ENCODE assay signal across 16 cellular contexts in genomic region chr2:27832396-27832795, GRCh38. TPM values are rescaled to one million over a fixed set of nuclear protein-coding genes. Genes with fewer than 3 reads are reported as not detected.
A peak's percentile ranks its signal among the peaks of the same experiment; 100 is the strongest.
DNase-seq lines count a peak whose midpoint lies in the region; FAIRE-seq and TF ChIP-seq lines count a peak whose summit lies in the region.
"Had no signal": no experiment of that assay in that cellular context is flagged by ENCODE, and none has a peak within 500 bp of the region (broad histone marks: within the 10 kb centered on the region; RNA-seq: fewer than 3 reads in every experiment).

No MANE protein-coding gene starts in this region.

- H3K27ac Mint-ChIP-seq in activated CD4-positive, alpha-beta T cell treated with anti-CD3 and anti-CD28 coated beads, Interleukin-2, amount 10 ng/mL, durations not matched to agents 7 days and 5 days = no peak overlapping the region
- no peak overlapping the region for H3K27ac Mint-ChIP-seq in MCF 10A (ENCODE audit: low read depth, unreplicated experiment)

- FAIRE-seq in bronchial epithelial cell (lab: Jason Lieb, UNC) = no peak
- FAIRE-seq: GM12878 had no signal

- H3K9me3 Mint-ChIP-seq in activated CD4-positive, alpha-beta T cell treated with anti-CD3 and anti-CD28 coated beads, Interleukin-2, amount 10 ng/mL, durations not matched to agents 7 days and 5 days = peaks cover 3% of the 10 kb centered on the region
- H3K9me3 Mint-ChIP-seq in MCF 10A (ENCODE audit: unreplicated experiment) = no peaks in the 10 kb centered on the region

- intact Hi-C loops in MCF 10A (cut with micrococcal nuclease) = no loop called here

- no peaks in the 10 kb centered on the region for H3K27me3 ChIP-seq in bronchial epithelial cell (ENCODE audit: control insufficient read depth, insufficient read depth, low read length)

- BruUV-seq in MCF 10A (replicated peaks; lab: Mats Ljungman, UMichigan) = no TSS peak

- TF ChIP-seq CTCF in bronchial epithelial cell (IDR thresholded peaks at IDR 0.05; ENCODE audit: insufficient read depth, low read length, severe bottlenecking) (no peak), MCF 10A (IDR thresholded peaks at IDR 0.05; ENCODE audit: unreplicated experiment) (no peak)

- H3K4me3 Mint-ChIP-seq in activated CD4-positive, alpha-beta T cell treated with anti-CD3 and anti-CD28 coated beads, Interleukin-2, amount 10 ng/mL, durations not matched to agents 7 days and 5 days = no peak overlapping the region
- no peak overlapping the region for H3K4me3 Mint-ChIP-seq in MCF 10A (ENCODE audit: unreplicated experiment)
- H3K4me3 Mint-ChIP-seq: neural crest cell had no signal

- CTCF ChIA-PET in activated CD4-positive, alpha-beta T cell treated with anti-CD3 and anti-CD28 coated beads, Interleukin-2, amount 10 ng/mL, durations not matched to agents 7 days and 5 days (lab: Charles Lee) = interaction anchor here (0.8 kb wide), 1 partner anchor 758 kb away, joined by 3 read pairs; no protein-coding TSS in a partner anchor
- CTCF ChIA-PET in MCF 10A (lab: Yijun Ruan, JAX) = interaction anchor here (0.5 kb wide), 1 partner anchor 101 kb away, joined by 6 read pairs; no protein-coding TSS in a partner anchor

- H3K36me3 Mint-ChIP-seq in activated CD4-positive, alpha-beta T cell treated with anti-CD3 and anti-CD28 coated beads, Interleukin-2, amount 10 ng/mL, durations not matched to agents 7 days and 5 days (ENCODE audit: low read depth) = no peaks in the 10 kb centered on the region
- no peaks in the 10 kb centered on the region for H3K36me3 Mint-ChIP-seq in MCF 10A (ENCODE audit: insufficient read depth, unreplicated experiment)

- peaks cover 2% of the 10 kb centered on the region for H3K27me3 Mint-ChIP-seq in activated CD4-positive, alpha-beta T cell treated with anti-CD3 and anti-CD28 coated beads, Interleukin-2, amount 10 ng/mL, durations not matched to agents 7 days and 5 days
- H3K27me3 Mint-ChIP-seq in MCF 10A (ENCODE audit: insufficient read depth, unreplicated experiment) = no peaks in the 10 kb centered on the region

- H3K4me1 Mint-ChIP-seq in activated CD4-positive, alpha-beta T cell treated with anti-CD3 and anti-CD28 coated beads, Interleukin-2, amount 10 ng/mL, durations not matched to agents 7 days and 5 days = no peaks in the 10 kb centered on the region
- peaks cover 4% of the 10 kb centered on the region for H3K4me1 Mint-ChIP-seq in MCF 10A (ENCODE audit: insufficient read depth, unreplicated experiment)

- no peak overlapping the region for H3K4me3 ChIP-seq in bronchial epithelial cell (ENCODE audit: low read depth, low read length)
- H3K4me3 ChIP-seq: GM12878 had no signal

- no peaks in the 10 kb centered on the region for H3K36me3 ChIP-seq in bronchial epithelial cell (ENCODE audit: control insufficient read depth, insufficient read depth, low read length)

- DNase-seq in Daoy (ENCODE audit: low read depth) (peak; percentile 89), NCI-H226 (peak; percentile 44), bronchial epithelial cell (ENCODE audit: low read depth) (peak; percentile 68), non-pigmented ciliary epithelial cell (ENCODE audit: low read depth) (peak; percentile 76), NCI-H526 (lab: John Stamatoyannopoulos, UW) (no peak), MCF 10A (ENCODE audit: unreplicated experiment) (no peak), HuH-7 (ENCODE audit: low spot score) (no peak)
- no peak for DNase-seq in activated CD4-positive, alpha-beta T cell treated with anti-CD3 and anti-CD28 coated beads, Interleukin-2, amount 10 ng/mL, durations not matched to agents 7 days and 5 days
- DNase-seq: activated CD4-positive, alpha-beta T cell treated with anti-CD3 and anti-CD28 coated beads for 48 hours; central memory CD4-positive, alpha-beta T cell; foreskin melanocyte; left cardiac atrium; NCI-H1092 treated with DMSO at 0.1 percent for 48 hours; NCI-H526 treated with DMSO at 0.1 percent for 48 hours had no signal

- POLR2A ChIA-PET in activated CD4-positive, alpha-beta T cell treated with anti-CD3 and anti-CD28 coated beads, Interleukin-2, amount 10 ng/mL, durations not matched to agents 7 days and 5 days (lab: Charles Lee) = no interaction called here
- POLR2A ChIA-PET in MCF 10A (lab: Yijun Ruan, JAX) = interaction anchor here (1.5 to 1.6 kb wide), 2 partner anchors 11 to 23 kb away, joined by 4 to 7 read pairs; no protein-coding TSS in a partner anchor

RNA-seq across cellular contexts. Expression of gene RBKS, which starts 57.8 kb away (rescaled TPM):
- total RNA-seq in Daoy (2014; rRNA removed; shearing (Covaris generic)) = 1.7 and 3.4 TPM in 2 replicates
- 0.79 and 0.90 TPM in 2 replicates for total RNA-seq in bronchial epithelial cell
- total RNA-seq in activated CD4-positive, alpha-beta T cell treated with anti-CD3 and anti-CD28 coated beads, Interleukin-2, amount 10 ng/mL, durations not matched to agents 7 days and 5 days = 1 to 10 TPM; 1.2 TPM
- 9.2 and 9.9 TPM in 2 replicates for total RNA-seq in MCF 10A (2022)

RNA-seq across cellular contexts. Expression of gene BABAM2, which starts 58.1 kb away (rescaled TPM):
- 37.2 and 42.5 TPM in 2 replicates for total RNA-seq in Daoy (2014; rRNA removed; shearing (Covaris generic))
- total RNA-seq in bronchial epithelial cell = 8.4 and 15.9 TPM in 2 replicates
- 10 to 100 TPM; 41.9 to 49.7 TPM for total RNA-seq in activated CD4-positive, alpha-beta T cell treated with anti-CD3 and anti-CD28 coated beads, Interleukin-2, amount 10 ng/mL, durations not matched to agents 7 days and 5 days
- 45.1 and 57.6 TPM in 2 replicates for total RNA-seq in MCF 10A (2022)

Comparison
In these comparisons a context has a peak if more than half of its experiments do, and no peak if none do; other contexts are left out.
1. DNase-seq: peak in Daoy (single experiment), NCI-H226 (single experiment), bronchial epithelial cell (single experiment) and non-pigmented ciliary epithelial cell (single experiment); none in activated CD4-positive, alpha-beta T cell treated with anti-CD3 and anti-CD28 coated beads, Interleukin-2, amount 10 ng/mL, durations not matched to agents 7 days and 5 days (single experiment), NCI-H526 (0 of 2), MCF 10A (single experiment) and HuH-7 (single experiment).